In genomic region chr5:58813855-58814254, GRCh38 we compare ENCODE assay signal across 4 cellular contexts.
TF ChIP-seq lines count a peak whose summit lies in the region.

No MANE protein-coding gene starts in this region.

TF ChIP-seq in HepG2, 621 proteins besides CTCF, POLR2A, EP300 and RAD21:
- no peak for TF ChIP-seq TAF1 (CRISPR knock-in tag; IDR thresholded peaks at IDR 0.05)
- peak; percentile 70 for TF ChIP-seq CEBPB (IDR thresholded peaks at IDR 0.05; ENCODE audit: borderline replicate concordance, low read depth, low read length)

TF ChIP-seq in IMR-90, 13 proteins besides CTCF, POLR2A, EP300 and RAD21:
- peak; percentile 44 for TF ChIP-seq CEBPB (IDR thresholded peaks at IDR 0.05; ENCODE audit: low read depth, low read length)
- no peak for TF ChIP-seq RFX5 (IDR thresholded peaks at IDR 0.05; ENCODE audit: low read depth, low read length)

TF ChIP-seq in Ishikawa, 13 proteins besides CTCF, POLR2A, EP300 and RAD21:
- TF ChIP-seq CREB1 (IDR thresholded peaks at IDR 0.05; ENCODE audit: low read depth) (no peak), CEBPB (IDR thresholded peaks at IDR 0.05) (peak; percentile 22; the same call in 1 of the 2 replicates)

TF ChIP-seq in H1, 55 proteins besides CTCF, POLR2A, EP300 and RAD21:
- TF ChIP-seq CHD7 (IDR thresholded peaks at IDR 0.05; ENCODE audit: insufficient replicate concordance, low read length), result no peak
- TF ChIP-seq CEBPB (IDR thresholded peaks at IDR 0.05; ENCODE audit: low read depth, low read length), result peak; percentile 77
- no peak for TF ChIP-seq CHD1 (IDR thresholded peaks at IDR 0.05; ENCODE audit: low read depth, low read length)
- no peak for TF ChIP-seq BRCA1 (IDR thresholded peaks at IDR 0.05; ENCODE audit: low read depth, low read length)
- TF ChIP-seq BACH1 (IDR thresholded peaks at IDR 0.05; ENCODE audit: low read length), result no peak
